ENCODE assay signal across 35 cellular contexts in genomic region chr9:105871547-105871946, GRCh38.
"Had no signal": no experiment of that assay in that cellular context is flagged by ENCODE, and none has a peak within 500 bp of the region (broad histone marks: within the 10 kb centered on the region; RNA-seq: fewer than 3 reads in every experiment).

No MANE protein-coding gene starts in this region.

- H3K9me3 ChIP-seq: ascending aorta, breast epithelium had no signal

- DNase-seq: activated CD4-positive, alpha-beta memory T cell treated with anti-CD3 and anti-CD28 coated beads, Interleukin-2, amount 10 ng/mL, durations not matched to agents 7 days and 5 days; activated CD4-positive, alpha-beta T cell treated with anti-CD3 and anti-CD28 coated beads for 1 hour; activated CD4-positive, alpha-beta T cell treated with anti-CD3 and anti-CD28 coated beads for 36 hours; activated CD4-positive, alpha-beta T cell treated with anti-CD3 and anti-CD28 coated beads for 48 hours; activated CD4-positive, alpha-beta T cell treated with anti-CD3 and anti-CD28 coated beads, Interleukin-2, amount 10 ng/mL, durations not matched to agents 7 days and 5 days; activated CD4-positive, alpha-beta T cell treated with anti-CD3 and anti-CD28 coated beads, Interleukin-2, amount 50 U/mL, for 48 hours; activated CD4-positive, CD25-positive, alpha-beta regulatory T cell; activated CD8-positive, alpha-beta memory T cell treated with anti-CD3 and anti-CD28 coated beads for 24 hours; activated CD8-positive, alpha-beta memory T cell treated with anti-CD3 and anti-CD28 coated beads, Interleukin-2, amount 10 ng/mL, durations not matched to agents 7 days and 5 days; activated CD8-positive, alpha-beta memory T cell treated with anti-CD3 and anti-CD28 coated beads, Interleukin-2, amount 50 U/mL, for 48 hours; activated CD8-positive, alpha-beta T cell treated with anti-CD3 and anti-CD28 coated beads, Interleukin-2, amount 10 ng/mL, durations not matched to agents 7 days and 5 days; activated effector memory CD4-positive, alpha-beta T cell treated with Interleukin-2 at 50 U/mL for 16 hours; activated gamma-delta T cell; activated naive CD4-positive, alpha-beta T cell treated with anti-CD3 and anti-CD28 coated beads, Interleukin-2, amount 10 ng/mL, durations not matched to agents 7 days and 5 days; activated naive CD4-positive, alpha-beta T cell treated with Interleukin-2 at 50 U/mL for 16 hours; activated naive CD8-positive, alpha-beta T cell treated with anti-CD3 and anti-CD28 coated beads, Interleukin-2, amount 10 ng/mL, durations not matched to agents 7 days and 5 days; activated naive CD8-positive, alpha-beta T cell treated with anti-CD3 and anti-CD28 coated beads, Interleukin-2, amount 50 U/mL, for 24 hours; activated T-cell treated with anti-CD3 and anti-CD28 coated beads, Interleukin-2, amount 50 U/mL, for 24 hours; activated T-cell treated with anti-CD3 and anti-CD28 coated beads, Interleukin-2, amount 50 U/mL, for 48 hours; amygdala; anterior cingulate cortex; central memory CD4-positive, alpha-beta T cell; T-helper 1 cell; T-helper 2 cell; T-helper 9 cell had no signal

- H3K4me3 Mint-ChIP-seq: activated CD4-positive, alpha-beta memory T cell treated with anti-CD3 and anti-CD28 coated beads, Interleukin-2, amount 10 ng/mL, durations not matched to agents 7 days and 5 days; activated CD4-positive, alpha-beta T cell treated with anti-CD3 and anti-CD28 coated beads for 36 hours; activated CD4-positive, alpha-beta T cell treated with anti-CD3 and anti-CD28 coated beads, Interleukin-2, amount 10 ng/mL, durations not matched to agents 7 days and 5 days; activated CD8-positive, alpha-beta memory T cell treated with anti-CD3 and anti-CD28 coated beads, Interleukin-2, amount 10 ng/mL, durations not matched to agents 7 days and 5 days; activated CD8-positive, alpha-beta T cell treated with anti-CD3 and anti-CD28 coated beads, Interleukin-2, amount 10 ng/mL, durations not matched to agents 7 days and 5 days; activated naive CD4-positive, alpha-beta T cell treated with anti-CD3 and anti-CD28 coated beads, Interleukin-2, amount 10 ng/mL, durations not matched to agents 7 days and 5 days; activated naive CD4-positive, alpha-beta T cell treated with anti-CD3 and anti-CD28 coated beads, Interleukin-2, amount 50 U/mL, for 24 hours; activated naive CD8-positive, alpha-beta T cell; activated naive CD8-positive, alpha-beta T cell treated with anti-CD3 and anti-CD28 coated beads, Interleukin-2, amount 10 ng/mL, durations not matched to agents 7 days and 5 days; activated naive CD8-positive, alpha-beta T cell treated with anti-CD3 and anti-CD28 coated beads, Interleukin-2, amount 50 U/mL, for 24 hours; activated T-cell treated with anti-CD3 and anti-CD28 coated beads, Interleukin-2, amount 50 U/mL, for 24 hours; brain; T-helper 1 cell treated with Interleukin-12 subunit alpha and Interleukin-12 subunit beta and Interleukin-4 antibody, amounts not matched to agents 30 μg/mL and 1 μg/mL, for 36 hours; T-helper 2 cell treated with Interferon-gamma antibody and Interleukin-4, amounts not matched to agents 5 μg/mL and 100 μg/mL, for 36 hours had no signal

- H3K36me3 ChIP-seq: ascending aorta, breast epithelium had no signal

- H3K27me3 Mint-ChIP-seq: activated CD4-positive, alpha-beta T cell treated with anti-CD3 and anti-CD28 coated beads for 36 hours; activated naive CD4-positive, alpha-beta T cell treated with anti-CD3 and anti-CD28 coated beads, Interleukin-2, amount 10 ng/mL, durations not matched to agents 7 days and 5 days; activated naive CD4-positive, alpha-beta T cell treated with anti-CD3 and anti-CD28 coated beads, Interleukin-2, amount 50 U/mL, for 24 hours; activated naive CD8-positive, alpha-beta T cell treated with anti-CD3 and anti-CD28 coated beads, Interleukin-2, amount 50 U/mL, for 24 hours; activated T-cell treated with anti-CD3 and anti-CD28 coated beads, Interleukin-2, amount 50 U/mL, for 24 hours; brain had no signal

- H3K27me3 ChIP-seq: ascending aorta, breast epithelium had no signal

- H3K4me3 ChIP-seq: ascending aorta, breast epithelium had no signal

- H3K4me1 Mint-ChIP-seq: activated CD4-positive, alpha-beta T cell treated with anti-CD3 and anti-CD28 coated beads for 36 hours; activated naive CD4-positive, alpha-beta T cell treated with anti-CD3 and anti-CD28 coated beads, Interleukin-2, amount 50 U/mL, for 24 hours; activated naive CD8-positive, alpha-beta T cell treated with anti-CD3 and anti-CD28 coated beads, Interleukin-2, amount 10 ng/mL, durations not matched to agents 7 days and 5 days; activated naive CD8-positive, alpha-beta T cell treated with anti-CD3 and anti-CD28 coated beads, Interleukin-2, amount 50 U/mL, for 24 hours; brain had no signal

- ATAC-seq: activated CD4-positive, alpha-beta T cell treated with anti-CD3 and anti-CD28 coated beads for 36 hours; activated CD4-positive, CD25-positive, alpha-beta regulatory T cell treated with anti-CD3 and anti-CD28 coated beads, Interleukin-2, amount 50 U/mL, for 24 hours; activated CD8-positive, alpha-beta memory T cell treated with anti-CD3 and anti-CD28 coated beads, Interleukin-2, amount 10 ng/mL, durations not matched to agents 7 days and 5 days; activated CD8-positive, alpha-beta T cell treated with anti-CD3 and anti-CD28 coated beads, Interleukin-2, amount 10 ng/mL, durations not matched to agents 7 days and 5 days; activated naive CD8-positive, alpha-beta T cell treated with anti-CD3 and anti-CD28 coated beads, Interleukin-2, amount 50 U/mL, for 24 hours had no signal

- H3K4me1 ChIP-seq: ascending aorta, breast epithelium had no signal

- H3K27ac ChIP-seq: ascending aorta, breast epithelium, VCaP had no signal

- H3K9me3 Mint-ChIP-seq: activated CD4-positive, alpha-beta memory T cell treated with anti-CD3 and anti-CD28 coated beads, Interleukin-2, amount 10 ng/mL, durations not matched to agents 7 days and 5 days; activated CD4-positive, alpha-beta T cell treated with anti-CD3 and anti-CD28 coated beads, Interleukin-2, amount 10 ng/mL, durations not matched to agents 7 days and 5 days; activated naive CD4-positive, alpha-beta T cell treated with anti-CD3 and anti-CD28 coated beads, Interleukin-2, amount 10 ng/mL, durations not matched to agents 7 days and 5 days; activated naive CD4-positive, alpha-beta T cell treated with anti-CD3 and anti-CD28 coated beads, Interleukin-2, amount 50 U/mL, for 24 hours; activated naive CD8-positive, alpha-beta T cell treated with anti-CD3 and anti-CD28 coated beads, Interleukin-2, amount 10 ng/mL, durations not matched to agents 7 days and 5 days; activated naive CD8-positive, alpha-beta T cell treated with anti-CD3 and anti-CD28 coated beads, Interleukin-2, amount 50 U/mL, for 24 hours; activated T-cell treated with anti-CD3 and anti-CD28 coated beads, Interleukin-2, amount 50 U/mL, for 24 hours; activated T-helper 2 cell treated with anti-CD3 and anti-CD28 coated beads, Interferon-gamma antibody, Interleukin-2, Interleukin-4, amounts not matched to agents 10 μg/mL and 5 μg/mL and 100 μg/mL, durations not matched to agents 14 hours and 24 hours and 36 hours; brain; T-helper 1 cell treated with Interleukin-12 subunit alpha and Interleukin-12 subunit beta and Interleukin-4 antibody, amounts not matched to agents 30 μg/mL and 1 μg/mL, for 36 hours; T-helper 2 cell treated with Interferon-gamma antibody and Interleukin-4, amounts not matched to agents 5 μg/mL and 100 μg/mL, for 36 hours had no signal

- H3K27ac Mint-ChIP-seq: activated CD4-positive, alpha-beta memory T cell treated with anti-CD3 and anti-CD28 coated beads, Interleukin-2, amount 10 ng/mL, durations not matched to agents 7 days and 5 days; activated CD4-positive, alpha-beta T cell treated with anti-CD3 and anti-CD28 coated beads for 36 hours; activated CD4-positive, alpha-beta T cell treated with anti-CD3 and anti-CD28 coated beads, Interleukin-2, amount 10 ng/mL, durations not matched to agents 7 days and 5 days; activated CD8-positive, alpha-beta memory T cell treated with anti-CD3 and anti-CD28 coated beads, Interleukin-2, amount 10 ng/mL, durations not matched to agents 7 days and 5 days; activated CD8-positive, alpha-beta T cell treated with anti-CD3 and anti-CD28 coated beads, Interleukin-2, amount 10 ng/mL, durations not matched to agents 7 days and 5 days; activated naive CD4-positive, alpha-beta T cell treated with anti-CD3 and anti-CD28 coated beads, Interleukin-2, amount 10 ng/mL, durations not matched to agents 7 days and 5 days; activated naive CD4-positive, alpha-beta T cell treated with anti-CD3 and anti-CD28 coated beads, Interleukin-2, amount 50 U/mL, for 24 hours; activated naive CD8-positive, alpha-beta T cell; activated naive CD8-positive, alpha-beta T cell treated with anti-CD3 and anti-CD28 coated beads, Interleukin-2, amount 10 ng/mL, durations not matched to agents 7 days and 5 days; activated naive CD8-positive, alpha-beta T cell treated with anti-CD3 and anti-CD28 coated beads, Interleukin-2, amount 50 U/mL, for 24 hours; activated T-cell treated with anti-CD3 and anti-CD28 coated beads, Interleukin-2, amount 50 U/mL, for 24 hours; activated T-helper 2 cell treated with anti-CD3 and anti-CD28 coated beads, Interferon-gamma antibody, Interleukin-2, Interleukin-4, amounts not matched to agents 10 μg/mL and 5 μg/mL and 100 μg/mL, durations not matched to agents 14 hours and 24 hours and 36 hours; T-helper 1 cell treated with Interleukin-12 subunit alpha and Interleukin-12 subunit beta and Interleukin-4 antibody, amounts not matched to agents 30 μg/mL and 1 μg/mL, for 36 hours; T-helper 2 cell treated with Interferon-gamma antibody and Interleukin-4, amounts not matched to agents 5 μg/mL and 100 μg/mL, for 36 hours had no signal

- H3K36me3 Mint-ChIP-seq: activated CD8-positive, alpha-beta memory T cell treated with anti-CD3 and anti-CD28 coated beads, Interleukin-2, amount 10 ng/mL, durations not matched to agents 7 days and 5 days; activated naive CD4-positive, alpha-beta T cell treated with anti-CD3 and anti-CD28 coated beads, Interleukin-2, amount 10 ng/mL, durations not matched to agents 7 days and 5 days; activated naive CD4-positive, alpha-beta T cell treated with anti-CD3 and anti-CD28 coated beads, Interleukin-2, amount 50 U/mL, for 24 hours; activated naive CD8-positive, alpha-beta T cell treated with anti-CD3 and anti-CD28 coated beads, Interleukin-2, amount 10 ng/mL, durations not matched to agents 7 days and 5 days; brain had no signal
